In genomic region chr5:149429839-149430721, GRCh38 we compare ENCODE assay signal across 9 cellular contexts. TPM values are rescaled to one million over a fixed set of nuclear protein-coding genes. Genes with fewer than 3 reads are reported as not detected.
DNase-seq lines count a peak whose midpoint lies in the region; ATAC-seq, FAIRE-seq and TF ChIP-seq lines count a peak whose summit lies in the region.
"Had no signal": no experiment of that assay in that cellular context is flagged by ENCODE, and none has a peak within 500 bp of the region (broad histone marks: within the 10 kb centered on the region; RNA-seq: fewer than 3 reads in every experiment).

No MANE protein-coding gene starts in this region.

- no peaks in the 10 kb centered on the region for H3K27me3 ChIP-seq in lung (ENCODE audit: control insufficient read depth, insufficient read depth)

- peak in 1 of 2 experiments; percentile 13; a peak in 1 of 5 replicates for TF ChIP-seq RAD21 in A549 (conservative IDR thresholded peaks at IDR 0.05 in 1 of 2, IDR thresholded peaks at IDR 0.05 in 1 of 2)

- no peaks in the 10 kb centered on the region for H3K9me3 ChIP-seq in A549
- H3K9me3 ChIP-seq in lung (ENCODE audit: control insufficient read depth in 2 of 2, insufficient read depth in 1 of 2, low read length in 1 of 2), result no peaks in the 10 kb centered on the region

- peak overlapping the region in 1 of 2 experiments; percentile 4; a peak in 1 of 6 replicates for H3K27ac ChIP-seq in A549
- H3K27ac ChIP-seq in lung (ENCODE audit: low read depth in 1 of 2, low read length in 1 of 2), result peak overlapping the region; percentile 60 to 76

- H3K4me1 ChIP-seq in A549, result peaks cover 4% of the 10 kb centered on the region
- peaks cover 0 to 8% of the 10 kb centered on the region in 2 donors for H3K4me1 ChIP-seq in lung (ENCODE audit: control insufficient read depth in 2 of 2, insufficient read depth in 2 of 2, low read length in 2 of 2)

- CTCF ChIA-PET in A549 (lab: Yijun Ruan, JAX), result interaction anchor here (1.0 to 52.1 kb wide), 13 partner anchors 8 to 132 kb away, joined by 3 to 1709 read pairs (median 9); partner anchors contain the start of genes CSNK1A1, IL17B and PCYOX1L

- ATAC-seq in A549 (peak in 1 of 2 experiments; percentile 40; a peak in 3 of 6 replicates), lung (ENCODE audit: insufficient read depth, low FRiP score) (peak; percentile 25), GM21360 (IDR thresholded peaks at IDR 0.05; ENCODE audit: unreplicated experiment) (no peak), HG02571 (IDR thresholded peaks at IDR 0.05; ENCODE audit: unreplicated experiment) (no peak)

- WGBS in A549 (ENCODE audit: missing lambda C conversion rate), result 81% methylated on average over 15 of the region's 15 CpGs
- 21 to 34% methylated on average over 15 of the region's 15 CpGs for WGBS in lung, 2 donors

- DNase-seq in A549 (ENCODE audit: low read depth in 1 of 2, low spot score in 1 of 2), result no peak
- peak; percentile 68 to 74 for DNase-seq in Kasumi-1 (lab: John Stamatoyannopoulos, UW)
- peak; percentile 64 for DNase-seq in choroid plexus epithelial cell (ENCODE audit: low read depth)
- peak; percentile 50 for DNase-seq in lung (ENCODE audit: low spot score)
- DNase-seq in DMS79 (lab: John Stamatoyannopoulos, UW), result no peak
- no peak for DNase-seq in NCI-H748 (lab: John Stamatoyannopoulos, UW; ENCODE audit: unreplicated experiment)

- no peak for TF ChIP-seq POLR2A in A549 (IDR thresholded peaks at IDR 0.05; ENCODE audit: low read length)

- POLR2A ChIA-PET in A549 (lab: Yijun Ruan, JAX), result no interaction called here

- TF ChIP-seq EP300 in A549 (IDR thresholded peaks at IDR 0.05), result no peak

- H3K4me3 ChIP-seq in A549, result no peak overlapping the region
- H3K4me3 ChIP-seq in choroid plexus epithelial cell (ENCODE audit: low read depth, low read length), result no peak overlapping the region
- H3K4me3 ChIP-seq in lung, result no peak overlapping the region

- FAIRE-seq in A549 (lab: Jason Lieb, UNC), result no peak
- FAIRE-seq: astrocyte had no signal

- H3K4me2 ChIP-seq in A549, result no peak overlapping the region

- TF ChIP-seq CTCF in A549 (IDR thresholded peaks at IDR 0.05) (no peak), choroid plexus epithelial cell (conservative IDR thresholded peaks at IDR 0.05; ENCODE audit: low read depth, low read length) (peak; percentile 51), lung (IDR thresholded peaks at IDR 0.05; ENCODE audit: control extremely low read depth, extremely low read depth) (no peak)

- H3K36me3 ChIP-seq in lung (ENCODE audit: control insufficient read depth in 2 of 2, insufficient read depth in 2 of 2, low read length in 2 of 2), result no peaks in the 10 kb centered on the region

TF ChIP-seq in A549, 52 proteins besides CTCF, POLR2A, EP300 and RAD21:
- TF ChIP-seq CBX2 (IDR thresholded peaks at IDR 0.05; ENCODE audit: borderline replicate concordance, low read depth), result no peak
- TF ChIP-seq KDM1A (IDR thresholded peaks at IDR 0.05; ENCODE audit: low read depth), result peak; percentile 71; the same call in 1 of the 2 replicates

RNA-seq across cellular contexts. Expression of gene IL17B, which starts 51.0 kb away (rescaled TPM):
- polyA plus RNA-seq in A549 (2011; rRNA removed), result 0.23 and 0.30 TPM in 2 replicates
- polyA plus RNA-seq in A549 (2012; cell fraction: cytosol; rRNA removed), result 0.33 and 0.34 TPM in 2 replicates
- polyA plus RNA-seq in A549 (2012; cell fraction: nucleus; rRNA removed), result 0.28 and 0.49 TPM in 2 replicates
- not detected in 3 replicates for polyA plus RNA-seq in A549 (2017; fragmentation: RNase III; extraction: RNeasy Plus Mini Kit Qiagen cat#74134 plus additional on column Dnase treatment)
- not detected in 2 replicates for polyA minus RNA-seq in A549 (2011; rRNA and poly(A)+ RNA removed)
- 1 to 10 TPM in 1 of 2 donors, under 1 TPM in 1; 0.34 to 1.3 TPM for total RNA-seq in lung
- under 1 TPM; 0.26 to 0.44 TPM for polyA plus RNA-seq in lung

Comparison
In these comparisons a context has a peak if more than half of its experiments do, and no peak if none do; other contexts are left out.
1. DNase-seq: peak in Kasumi-1 (2 of 2), choroid plexus epithelial cell (single experiment) and lung (single experiment); none in A549 (0 of 2), DMS79 (single experiment) and NCI-H748 (single experiment).